19 cellular contexts compared by ENCODE assay signal in the genomic region with DNA sequence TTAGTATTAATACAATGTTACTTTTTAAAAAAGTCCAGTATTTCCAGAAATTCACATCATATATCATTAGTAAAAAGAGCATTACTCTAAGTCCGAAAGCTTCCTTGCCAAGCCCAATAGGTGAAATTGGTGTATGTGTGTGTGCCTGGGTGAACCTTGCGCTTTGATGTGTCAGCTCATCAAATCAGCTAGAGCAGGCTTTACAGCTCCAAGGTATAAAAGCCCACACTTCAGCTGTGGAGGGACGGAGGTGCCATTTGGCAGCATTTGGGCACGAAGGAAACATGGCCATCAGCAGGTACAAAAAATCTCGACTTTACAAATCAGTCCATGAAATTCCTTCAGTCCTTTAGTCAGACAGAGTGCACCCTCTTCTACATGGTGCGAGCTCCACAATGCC.
DNase-seq lines count a peak whose midpoint lies in the region; ATAC-seq and TF ChIP-seq lines count a peak whose summit lies in the region.
"Had no signal": no experiment of that assay in that cellular context is flagged by ENCODE, and none has a peak within 500 bp of the region (broad histone marks: within the 10 kb centered on the region; RNA-seq: fewer than 3 reads in every experiment).

No MANE protein-coding gene starts in this region.

- H3K9ac ChIP-seq in IMR-90 (ENCODE audit: low read depth, low read length), result no peak overlapping the region

- H3K4me2 ChIP-seq in IMR-90 (ENCODE audit: low read depth, low read length), result no peak overlapping the region

- 92% methylated on average over 3 of the region's 6 CpGs; no CpG with 5 or more reads in 1 of the 2 experiments for WGBS in IMR-90 (ENCODE audit: extremely low coverage in 2 of 2, insufficient read length in 1 of 2), 2 experiments
- WGBS in right cardiac atrium, result 92% methylated on average over 6 of the region's 6 CpGs

- H3K27me3 ChIP-seq in IMR-90 (ENCODE audit: control insufficient read depth, insufficient read depth, low read length) (no peaks in the 10 kb centered on the region), right cardiac atrium (ENCODE audit: control insufficient read depth, insufficient read depth) (no peaks in the 10 kb centered on the region)

- H3K27ac Mint-ChIP-seq in activated CD4-positive, alpha-beta T cell treated with anti-CD3 and anti-CD28 coated beads, Interleukin-2, amount 10 ng/mL, durations not matched to agents 24 days and 14 days, result peak overlapping the region; percentile 69
- H3K27ac Mint-ChIP-seq in activated naive CD4-positive, alpha-beta T cell treated with anti-CD3 and anti-CD28 coated beads for 36 hours, result peak overlapping the region; percentile 93

- H2BK5ac ChIP-seq in IMR-90 (ENCODE audit: low read depth, low read length, poor library complexity, severe bottlenecking), result peak overlapping the region; percentile 78

- peak overlapping the region; percentile 62 for H2BK20ac ChIP-seq in IMR-90 (ENCODE audit: low read depth, low read length)

- no peaks in the 10 kb centered on the region for H4K20me1 ChIP-seq in IMR-90 (ENCODE audit: insufficient read depth, low read length)

- in situ Hi-C loops in IMR-90 (cut with MboI; ENCODE audit: low sequenced_read_pairs), result no loop called here

- H3K4me1 Mint-ChIP-seq in activated CD4-positive, alpha-beta T cell treated with anti-CD3 and anti-CD28 coated beads, Interleukin-2, amount 10 ng/mL, durations not matched to agents 24 days and 14 days, result peaks cover 55% of the 10 kb centered on the region
- H3K4me1 Mint-ChIP-seq in activated naive CD4-positive, alpha-beta T cell treated with anti-CD3 and anti-CD28 coated beads for 36 hours (ENCODE audit: low read depth), result peaks cover 74% of the 10 kb centered on the region
- H3K4me1 Mint-ChIP-seq: neural crest cell had no signal

- no peaks in the 10 kb centered on the region for H3K27me3 Mint-ChIP-seq in activated CD4-positive, alpha-beta T cell treated with anti-CD3 and anti-CD28 coated beads, Interleukin-2, amount 10 ng/mL, durations not matched to agents 24 days and 14 days
- no peaks in the 10 kb centered on the region for H3K27me3 Mint-ChIP-seq in activated naive CD4-positive, alpha-beta T cell treated with anti-CD3 and anti-CD28 coated beads for 36 hours (ENCODE audit: low read depth)

- dilution Hi-C loops in IMR-90 (cut with HindIII; ENCODE audit: low sequenced_read_pairs, unreplicated experiment), result no loop called here

- H2BK15ac ChIP-seq in IMR-90 (ENCODE audit: low read depth, low read length), result peak overlapping the region; percentile 76; the same call in 2 of the 3 replicates

- no peak for ATAC-seq in IMR-90 (ENCODE audit: low read depth)
- no peak for ATAC-seq in GM21390 (IDR thresholded peaks at IDR 0.05; ENCODE audit: unreplicated experiment)
- ATAC-seq in right cardiac atrium, result no peak
- ATAC-seq: HCT116, Panc1, sciatic nerve had no signal

- no peaks in the 10 kb centered on the region for H3K36me3 ChIP-seq in IMR-90 (ENCODE audit: control insufficient read depth, insufficient read depth, low read length)

- H2BK120ac ChIP-seq in IMR-90 (ENCODE audit: low read depth, low read length), result peak overlapping the region; percentile 87

- no peaks in the 10 kb centered on the region for H3K36me3 Mint-ChIP-seq in activated CD4-positive, alpha-beta T cell treated with anti-CD3 and anti-CD28 coated beads, Interleukin-2, amount 10 ng/mL, durations not matched to agents 24 days and 14 days (ENCODE audit: low read depth)
- no peaks in the 10 kb centered on the region for H3K36me3 Mint-ChIP-seq in activated naive CD4-positive, alpha-beta T cell treated with anti-CD3 and anti-CD28 coated beads for 36 hours (ENCODE audit: low read depth)

- H3K4me3 ChIP-seq in IMR-90 (ENCODE audit: insufficient read depth, low read depth, low read length) (no peak overlapping the region), right cardiac atrium (ENCODE audit: low read length) (no peak overlapping the region)

- H4K91ac ChIP-seq in IMR-90 (ENCODE audit: insufficient read depth, low read depth, low read length), result peak overlapping the region; percentile 53; the same call in 1 of the 2 replicates

- TF ChIP-seq CTCF in IMR-90 (conservative IDR thresholded peaks at IDR 0.05; ENCODE audit: low read depth, low read length), result no peak

- H3K9me1 ChIP-seq in IMR-90 (ENCODE audit: insufficient read depth, low read length), result peaks cover 4% of the 10 kb centered on the region; the same call in 1 of the 2 replicates

- peak overlapping the region; percentile 19 for H2AFZ ChIP-seq in IMR-90 (replicated peaks; ENCODE audit: low read length, poor library complexity)

- H3K4ac ChIP-seq in IMR-90 (ENCODE audit: low read depth, low read length), result peak overlapping the region; percentile 68

- no peaks in the 10 kb centered on the region for H3K79me1 ChIP-seq in IMR-90 (ENCODE audit: low read depth in 1 of 2, low read length in 2 of 2)

- no peak for DNase-seq in IMR-90
- DNase-seq in activated CD4-positive, alpha-beta T cell treated with anti-CD3 and anti-CD28 coated beads, Interleukin-2, amount 10 ng/mL, durations not matched to agents 24 days and 14 days, result peak; percentile 77
- DNase-seq in activated naive CD4-positive, alpha-beta T cell treated with anti-CD3 and anti-CD28 coated beads for 36 hours, result peak; percentile 73
- DNase-seq in stimulated activated CD4-positive, alpha-beta T cell treated with anti-CD3 and anti-CD28 coated beads, Interleukin-2, amount 100 ng/mL, for 4 hours (ENCODE audit: low read depth), result peak; percentile 36
- DNase-seq in HPDE6-E6E7 (ENCODE audit: extremely low spot score), result no peak
- no peak for DNase-seq in COLO668 (lab: John Stamatoyannopoulos, UW; ENCODE audit: unreplicated experiment)
- no peak for DNase-seq in right cardiac atrium
- DNase-seq: AML-193, amniotic stem cell, DMS79, Kasumi-1, NCI-H1436 treated with DMSO at 0.1 percent for 48 hours, SW 1271 had no signal

- intact Hi-C loops in IMR-90 (cut with micrococcal nuclease), result loop anchor here (2.0 to 10.0 kb wide), 3 partner anchors 139 to 695 kb away; a partner anchor contains a TSS
- intact Hi-C loops in activated CD4-positive, alpha-beta T cell treated with anti-CD3 and anti-CD28 coated beads, Interleukin-2, amount 10 ng/mL, durations not matched to agents 24 days and 14 days (cut with micrococcal nuclease), result no loop called here
- intact Hi-C loops in activated naive CD4-positive, alpha-beta T cell treated with anti-CD3 and anti-CD28 coated beads for 36 hours (cut with micrococcal nuclease), result loop anchor here (1.0 to 10.0 kb wide), 3 partner anchors 74 to 855 kb away; a partner anchor contains a TSS
- intact Hi-C loops in right cardiac atrium (cut with DNase I), result no loop called here

- H3K9me3 Mint-ChIP-seq in activated CD4-positive, alpha-beta T cell treated with anti-CD3 and anti-CD28 coated beads, Interleukin-2, amount 10 ng/mL, durations not matched to agents 24 days and 14 days, result no peaks in the 10 kb centered on the region
- H3K9me3 Mint-ChIP-seq in activated naive CD4-positive, alpha-beta T cell treated with anti-CD3 and anti-CD28 coated beads for 36 hours, result no peaks in the 10 kb centered on the region
- H3K9me3 Mint-ChIP-seq: neural crest cell had no signal

- POLR2A ChIA-PET in IMR-90 (lab: Charles Lee; ENCODE audit: unreplicated experiment), result no interaction called here

- CTCF ChIA-PET in IMR-90 (lab: Yijun Ruan, JAX), result interaction anchor here (0.7 to 1.6 kb wide), 3 partner anchors 72 to 145 kb away, joined by 3 to 8 read pairs (median 7); no protein-coding TSS in a partner anchor
- CTCF ChIA-PET in activated naive CD4-positive, alpha-beta T cell treated with anti-CD3 and anti-CD28 coated beads for 36 hours (lab: Charles Lee), result interaction anchor here (1.0 to 12.8 kb wide), 11 partner anchors 10 to 163 kb away, joined by 3 to 163 read pairs (median 8); a partner anchor contains a TSS

- H2AK9ac ChIP-seq in IMR-90 (replicated peaks; ENCODE audit: low read depth, low read length, poor library complexity), result peak overlapping the region; percentile 14

- H3K56ac ChIP-seq in IMR-90 (ENCODE audit: extremely low read depth, insufficient read depth, low read length), result no peak overlapping the region

- no peak for TF ChIP-seq POLR2A in IMR-90 (IDR thresholded peaks at IDR 0.05; ENCODE audit: low read depth, low read length)

- H3K23ac ChIP-seq in IMR-90 (ENCODE audit: low read depth, low read length), result peak overlapping the region; percentile 10; the same call in 1 of the 2 replicates

- H4K5ac ChIP-seq in IMR-90 (ENCODE audit: low read depth, low read length), result peak overlapping the region; percentile 65

- H3K14ac ChIP-seq in IMR-90 (replicated peaks; ENCODE audit: low read depth, low read length), result peak overlapping the region; percentile 34; the same call in 1 of the 2 replicates

- H3K27ac ChIP-seq in IMR-90 (ENCODE audit: insufficient read depth, low read length), result peak overlapping the region; percentile 52; the same call in 1 of the 2 replicates
- H3K27ac ChIP-seq in right cardiac atrium (ENCODE audit: low read length), result no peak overlapping the region
- H3K27ac ChIP-seq: HL-60 had no signal

- H3K4me3 Mint-ChIP-seq in activated CD4-positive, alpha-beta T cell treated with anti-CD3 and anti-CD28 coated beads, Interleukin-2, amount 10 ng/mL, durations not matched to agents 24 days and 14 days, result peak overlapping the region; percentile 63
- peak overlapping the region; percentile 66 for H3K4me3 Mint-ChIP-seq in activated naive CD4-positive, alpha-beta T cell treated with anti-CD3 and anti-CD28 coated beads for 36 hours
- H3K4me3 Mint-ChIP-seq: neural crest cell had no signal

- H3K4me1 ChIP-seq in IMR-90 (ENCODE audit: control insufficient read depth, insufficient read depth, low read length) (peaks cover 12% of the 10 kb centered on the region), right cardiac atrium (ENCODE audit: control insufficient read depth, insufficient read depth, low read length) (no peaks in the 10 kb centered on the region)

- BruUV-seq in IMR-90 (replicated peaks; lab: Mats Ljungman, UMichigan), result no TSS peak

- H3K18ac ChIP-seq in IMR-90 (ENCODE audit: low read depth, low read length), result peak overlapping the region; percentile 62

- TF ChIP-seq RAD21 in IMR-90 (IDR thresholded peaks at IDR 0.05; ENCODE audit: low read length), result no peak

- H3K9me3 ChIP-seq in IMR-90 (ENCODE audit: control insufficient read depth, insufficient read depth, low read length) (no peaks in the 10 kb centered on the region), right cardiac atrium (ENCODE audit: control insufficient read depth, low read length) (no peaks in the 10 kb centered on the region)

- peak overlapping the region in 1 of 2 experiments; percentile 22; a peak in 1 of 4 replicates for H4K8ac ChIP-seq in IMR-90 (ENCODE audit: low read depth in 2 of 2, low read length in 2 of 2)

- H2AK5ac ChIP-seq in IMR-90 (ENCODE audit: low read depth, low read length), result peak overlapping the region; percentile 54

TF ChIP-seq in IMR-90, 13 proteins besides CTCF, POLR2A, EP300 and RAD21 (continues in another document):
- TF ChIP-seq MAZ (IDR thresholded peaks at IDR 0.05; ENCODE audit: borderline replicate concordance, low read depth, low read length), result no peak
- TF ChIP-seq MAFK (IDR thresholded peaks at IDR 0.05; ENCODE audit: low read depth, low read length), result no peak
- no peak for TF ChIP-seq BHLHE40 (IDR thresholded peaks at IDR 0.05; ENCODE audit: low read depth, low read length)

Comparison
In these comparisons a context has a peak if more than half of its experiments do, and no peak if none do; other contexts are left out.
1. DNase-seq: peak in activated CD4-positive, alpha-beta T cell treated with anti-CD3 and anti-CD28 coated beads, Interleukin-2, amount 10 ng/mL, durations not matched to agents 24 days and 14 days (single experiment), activated naive CD4-positive, alpha-beta T cell treated with anti-CD3 and anti-CD28 coated beads for 36 hours (single experiment) and stimulated activated CD4-positive, alpha-beta T cell treated with anti-CD3 and anti-CD28 coated beads, Interleukin-2, amount 100 ng/mL, for 4 hours (single experiment); none in IMR-90 (single experiment), HPDE6-E6E7 (single experiment), COLO668 (single experiment) and right cardiac atrium (0 of 3).
2. intact Hi-C loops: an anchor here in IMR-90 (2.0 to 10.0 kb wide) and activated naive CD4-positive, alpha-beta T cell treated with anti-CD3 and anti-CD28 coated beads for 36 hours (1.0 to 10.0 kb wide); none called in activated CD4-positive, alpha-beta T cell treated with anti-CD3 and anti-CD28 coated beads, Interleukin-2, amount 10 ng/mL, durations not matched to agents 24 days and 14 days and right cardiac atrium.